Comparison of ENCODE assay signal across 17 cellular contexts in genomic region chr20:61789329-61789728, GRCh38.
"Had no signal": no experiment of that assay in that cellular context is flagged by ENCODE, and none has a peak within 500 bp of the region (broad histone marks: within the 10 kb centered on the region; RNA-seq: fewer than 3 reads in every experiment).

No MANE protein-coding gene starts in this region.

- ATAC-seq: activated CD4-positive, CD25-positive, alpha-beta regulatory T cell treated with anti-CD3 and anti-CD28 coated beads, Interleukin-2, amount 50 U/mL, for 24 hours; activated T-cell treated with anti-CD3 and anti-CD28 coated beads, Interleukin-2, amount 50 U/mL, for 4 hours; left lobe of liver; stimulated activated naive B cell treated with anti-CD40 and anti-IgM and Interleukin-4, amounts not matched to agents 10 μg/mL and 1 μg/mL and 100 μg/mL, for 72 hours; T-cell; upper lobe of right lung had no signal

- H3K27ac Mint-ChIP-seq: activated CD4-positive, alpha-beta T cell treated with anti-CD3 and anti-CD28 coated beads, Interleukin-2, amount 10 ng/mL, durations not matched to agents 7 days and 5 days; activated naive CD4-positive, alpha-beta T cell treated with anti-CD3 and anti-CD28 coated beads for 36 hours; nephron progenitor cell; stimulated activated naive B cell treated with anti-CD40 and anti-IgM and Interleukin-4, amounts not matched to agents 10 μg/mL and 1 μg/mL and 100 μg/mL, for 72 hours; T-cell had no signal

- H3K27ac ChIP-seq: spleen, thoracic aorta, upper lobe of right lung had no signal

- H3K36me3 ChIP-seq: spleen, thoracic aorta, upper lobe of right lung had no signal

- H3K27me3 ChIP-seq: spleen, upper lobe of right lung had no signal

- H3K9me3 Mint-ChIP-seq: activated naive CD4-positive, alpha-beta T cell treated with anti-CD3 and anti-CD28 coated beads for 36 hours; activated T-cell treated with anti-CD3 and anti-CD28 coated beads, Interleukin-2, amount 50 U/mL, for 4 hours; nephron progenitor cell had no signal

- H3K9me3 ChIP-seq: thoracic aorta, upper lobe of right lung had no signal

- H3K36me3 Mint-ChIP-seq: stimulated activated naive B cell treated with anti-CD40 and anti-IgM and Interleukin-4, amounts not matched to agents 10 μg/mL and 1 μg/mL and 100 μg/mL, for 72 hours; T-cell had no signal

- H3K4me1 Mint-ChIP-seq: activated CD4-positive, alpha-beta T cell treated with anti-CD3 and anti-CD28 coated beads, Interleukin-2, amount 10 ng/mL, durations not matched to agents 7 days and 5 days; stimulated activated naive B cell treated with anti-CD40 and anti-IgM and Interleukin-4, amounts not matched to agents 10 μg/mL and 1 μg/mL and 100 μg/mL, for 72 hours; T-cell had no signal

- DNase-seq: activated CD4-positive, alpha-beta T cell treated with anti-CD3 and anti-CD28 coated beads, Interleukin-2, amount 10 ng/mL, durations not matched to agents 7 days and 5 days; activated CD8-positive, alpha-beta memory T cell treated with anti-CD3 and anti-CD28 coated beads, Interleukin-2, amount 50 U/mL, for 4 hours; activated naive CD4-positive, alpha-beta T cell treated with anti-CD3 and anti-CD28 coated beads for 36 hours; activated T-cell treated with anti-CD3 and anti-CD28 coated beads, Interleukin-2, amount 50 U/mL, for 4 hours; cerebellar nuclear complex; cortex of kidney; kidney; nephron progenitor cell; occipital lobe; retina; spleen; stimulated activated naive B cell treated with anti-CD40 and anti-IgM and Interleukin-4, amounts not matched to agents 10 μg/mL and 1 μg/mL and 100 μg/mL, for 72 hours; T-cell; upper lobe of right lung had no signal

- H3K4me3 ChIP-seq: spleen, thoracic aorta, upper lobe of right lung had no signal

- H3K4me1 ChIP-seq: spleen, upper lobe of right lung had no signal

- H3K27me3 Mint-ChIP-seq: activated CD4-positive, alpha-beta T cell treated with anti-CD3 and anti-CD28 coated beads, Interleukin-2, amount 10 ng/mL, durations not matched to agents 7 days and 5 days had no signal

- H3K4me3 Mint-ChIP-seq: activated CD4-positive, alpha-beta T cell treated with anti-CD3 and anti-CD28 coated beads, Interleukin-2, amount 10 ng/mL, durations not matched to agents 7 days and 5 days; activated naive CD4-positive, alpha-beta T cell treated with anti-CD3 and anti-CD28 coated beads for 36 hours; activated T-cell treated with anti-CD3 and anti-CD28 coated beads, Interleukin-2, amount 50 U/mL, for 4 hours; nephron progenitor cell; stimulated activated naive B cell treated with anti-CD40 and anti-IgM and Interleukin-4, amounts not matched to agents 10 μg/mL and 1 μg/mL and 100 μg/mL, for 72 hours; T-cell had no signal
